ENCODE assay signal across 1 cellular context in genomic region chr3:143972495-143973351, GRCh38.
TF ChIP-seq lines count a peak whose summit lies in the region.

No MANE protein-coding gene starts in this region.

TF ChIP-seq in HepG2, 621 proteins besides CTCF, POLR2A, EP300 and RAD21 (continued from another document and continues in another):
- no peak for TF ChIP-seq SMAD3 (CRISPR knock-in tag; IDR thresholded peaks at IDR 0.05)
- TF ChIP-seq MATR3 (CRISPR knock-in tag; IDR thresholded peaks at IDR 0.05): no peak
- TF ChIP-seq ZMYM2 (CRISPR knock-in tag; IDR thresholded peaks at IDR 0.05): no peak
- TF ChIP-seq BCL6 (CRISPR knock-in tag; IDR thresholded peaks at IDR 0.05): peak; percentile 8; the same call in 1 of the 2 replicates
- TF ChIP-seq ZBTB8A (CRISPR knock-in tag; IDR thresholded peaks at IDR 0.05; ENCODE audit: borderline replicate concordance, low read depth): no peak
- TF ChIP-seq KMT2A (CRISPR knock-in tag; IDR thresholded peaks at IDR 0.05): 0 out of 2 replicates have a peak, but pooled peaks have one; percentile 23
- TF ChIP-seq, protein P1, sequence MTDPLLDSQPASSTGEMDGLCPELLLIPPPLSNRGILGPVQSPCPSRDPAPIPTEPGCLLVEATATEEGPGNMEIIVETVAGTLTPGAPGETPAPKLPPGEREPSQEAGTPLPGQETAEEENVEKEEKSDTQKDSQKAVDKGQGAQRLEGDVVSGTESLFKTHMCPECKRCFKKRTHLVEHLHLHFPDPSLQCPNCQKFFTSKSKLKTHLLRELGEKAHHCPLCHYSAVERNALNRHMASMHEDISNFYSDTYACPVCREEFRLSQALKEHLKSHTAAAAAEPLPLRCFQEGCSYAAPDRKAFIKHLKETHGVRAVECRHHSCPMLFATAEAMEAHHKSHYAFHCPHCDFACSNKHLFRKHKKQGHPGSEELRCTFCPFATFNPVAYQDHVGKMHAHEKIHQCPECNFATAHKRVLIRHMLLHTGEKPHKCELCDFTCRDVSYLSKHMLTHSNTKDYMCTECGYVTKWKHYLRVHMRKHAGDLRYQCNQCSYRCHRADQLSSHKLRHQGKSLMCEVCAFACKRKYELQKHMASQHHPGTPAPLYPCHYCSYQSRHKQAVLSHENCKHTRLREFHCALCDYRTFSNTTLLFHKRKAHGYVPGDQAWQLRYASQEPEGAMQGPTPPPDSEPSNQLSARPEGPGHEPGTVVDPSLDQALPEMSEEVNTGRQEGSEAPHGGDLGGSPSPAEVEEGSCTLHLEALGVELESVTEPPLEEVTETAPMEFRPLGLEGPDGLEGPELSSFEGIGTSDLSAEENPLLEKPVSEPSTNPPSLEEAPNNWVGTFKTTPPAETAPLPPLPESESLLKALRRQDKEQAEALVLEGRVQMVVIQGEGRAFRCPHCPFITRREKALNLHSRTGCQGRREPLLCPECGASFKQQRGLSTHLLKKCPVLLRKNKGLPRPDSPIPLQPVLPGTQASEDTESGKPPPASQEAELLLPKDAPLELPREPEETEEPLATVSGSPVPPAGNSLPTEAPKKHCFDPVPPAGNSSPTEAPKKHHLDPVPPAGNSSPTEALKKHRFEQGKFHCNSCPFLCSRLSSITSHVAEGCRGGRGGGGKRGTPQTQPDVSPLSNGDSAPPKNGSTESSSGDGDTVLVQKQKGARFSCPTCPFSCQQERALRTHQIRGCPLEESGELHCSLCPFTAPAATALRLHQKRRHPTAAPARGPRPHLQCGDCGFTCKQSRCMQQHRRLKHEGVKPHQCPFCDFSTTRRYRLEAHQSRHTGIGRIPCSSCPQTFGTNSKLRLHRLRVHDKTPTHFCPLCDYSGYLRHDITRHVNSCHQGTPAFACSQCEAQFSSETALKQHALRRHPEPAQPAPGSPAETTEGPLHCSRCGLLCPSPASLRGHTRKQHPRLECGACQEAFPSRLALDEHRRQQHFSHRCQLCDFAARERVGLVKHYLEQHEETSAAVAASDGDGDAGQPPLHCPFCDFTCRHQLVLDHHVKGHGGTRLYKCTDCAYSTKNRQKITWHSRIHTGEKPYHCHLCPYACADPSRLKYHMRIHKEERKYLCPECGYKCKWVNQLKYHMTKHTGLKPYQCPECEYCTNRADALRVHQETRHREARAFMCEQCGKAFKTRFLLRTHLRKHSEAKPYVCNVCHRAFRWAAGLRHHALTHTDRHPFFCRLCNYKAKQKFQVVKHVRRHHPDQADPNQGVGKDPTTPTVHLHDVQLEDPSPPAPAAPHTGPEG (CRISPR knock-in tag; IDR thresholded peaks at IDR 0.05): no peak
- no peak for TF ChIP-seq ZNF644 (CRISPR knock-in tag; IDR thresholded peaks at IDR 0.05; ENCODE audit: low read depth)
- TF ChIP-seq ZNF891 (CRISPR knock-in tag; IDR thresholded peaks at IDR 0.05): no peak
- no peak for TF ChIP-seq ARID2 (CRISPR knock-in tag; IDR thresholded peaks at IDR 0.05; ENCODE audit: borderline replicate concordance)
- TF ChIP-seq SAP130 (CRISPR knock-in tag; IDR thresholded peaks at IDR 0.05; ENCODE audit: low read depth): no peak
- no peak for TF ChIP-seq ZNF615 (CRISPR knock-in tag; IDR thresholded peaks at IDR 0.05; ENCODE audit: borderline replicate concordance)
- no peak for TF ChIP-seq AFF4 (CRISPR knock-in tag; IDR thresholded peaks at IDR 0.05)
- TF ChIP-seq ZNF44 (CRISPR knock-in tag; IDR thresholded peaks at IDR 0.05): no peak
- no peak for TF ChIP-seq HDAC6 (IDR thresholded peaks at IDR 0.05; ENCODE audit: low read depth, low read length)
- TF ChIP-seq NFE2 (CRISPR knock-in tag; IDR thresholded peaks at IDR 0.05): no peak
- no peak for TF ChIP-seq REXO4 (CRISPR knock-in tag; IDR thresholded peaks at IDR 0.05; ENCODE audit: borderline replicate concordance)
- TF ChIP-seq FOXJ3 (CRISPR knock-in tag; IDR thresholded peaks at IDR 0.05; ENCODE audit: borderline replicate concordance): no peak
- no peak for TF ChIP-seq ZNF224 (CRISPR knock-in tag; IDR thresholded peaks at IDR 0.05)
- TF ChIP-seq ZNF12 (CRISPR knock-in tag; IDR thresholded peaks at IDR 0.05): no peak
- TF ChIP-seq ZBTB34 (CRISPR knock-in tag; IDR thresholded peaks at IDR 0.05): no peak
- no peak for TF ChIP-seq ZNF280D (CRISPR knock-in tag; IDR thresholded peaks at IDR 0.05)
- TF ChIP-seq ZNF737 (CRISPR knock-in tag; IDR thresholded peaks at IDR 0.05; ENCODE audit: borderline replicate concordance): no peak
- TF ChIP-seq PCBP1 (IDR thresholded peaks at IDR 0.05; ENCODE audit: borderline replicate concordance, low read depth, low read length): no peak
- TF ChIP-seq NCOA5 (CRISPR knock-in tag; IDR thresholded peaks at IDR 0.05): no peak
- TF ChIP-seq MEF2D (CRISPR knock-in tag; IDR thresholded peaks at IDR 0.05): no peak
- TF ChIP-seq XBP1 (CRISPR knock-in tag; IDR thresholded peaks at IDR 0.05): no peak
- no peak for TF ChIP-seq DZIP1 (CRISPR knock-in tag; IDR thresholded peaks at IDR 0.05)
- TF ChIP-seq, protein P2, sequence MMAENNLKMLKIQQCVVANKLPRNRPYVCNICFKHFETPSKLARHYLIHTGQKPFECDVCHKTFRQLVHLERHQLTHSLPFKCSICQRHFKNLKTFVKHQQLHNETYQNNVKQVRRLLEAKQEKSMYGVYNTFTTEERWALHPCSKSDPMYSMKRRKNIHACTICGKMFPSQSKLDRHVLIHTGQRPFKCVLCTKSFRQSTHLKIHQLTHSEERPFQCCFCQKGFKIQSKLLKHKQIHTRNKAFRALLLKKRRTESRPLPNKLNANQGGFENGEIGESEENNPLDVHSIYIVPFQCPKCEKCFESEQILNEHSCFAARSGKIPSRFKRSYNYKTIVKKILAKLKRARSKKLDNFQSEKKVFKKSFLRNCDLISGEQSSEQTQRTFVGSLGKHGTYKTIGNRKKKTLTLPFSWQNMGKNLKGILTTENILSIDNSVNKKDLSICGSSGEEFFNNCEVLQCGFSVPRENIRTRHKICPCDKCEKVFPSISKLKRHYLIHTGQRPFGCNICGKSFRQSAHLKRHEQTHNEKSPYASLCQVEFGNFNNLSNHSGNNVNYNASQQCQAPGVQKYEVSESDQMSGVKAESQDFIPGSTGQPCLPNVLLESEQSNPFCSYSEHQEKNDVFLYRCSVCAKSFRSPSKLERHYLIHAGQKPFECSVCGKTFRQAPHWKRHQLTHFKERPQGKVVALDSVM (CRISPR knock-in tag; IDR thresholded peaks at IDR 0.05): no peak
- TF ChIP-seq, protein P3, sequence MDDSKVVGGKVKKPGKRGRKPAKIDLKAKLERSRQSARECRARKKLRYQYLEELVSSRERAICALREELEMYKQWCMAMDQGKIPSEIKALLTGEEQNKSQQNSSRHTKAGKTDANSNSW (CRISPR knock-in tag; IDR thresholded peaks at IDR 0.05; ENCODE audit: borderline replicate concordance): no peak
- TF ChIP-seq PRPF4 (IDR thresholded peaks at IDR 0.05; ENCODE audit: low read depth, low read length, poor library complexity, severe bottlenecking): no peak
- no peak for TF ChIP-seq ISL2 (CRISPR knock-in tag; IDR thresholded peaks at IDR 0.05)
- TF ChIP-seq ADNP (CRISPR knock-in tag; IDR thresholded peaks at IDR 0.05): no peak
- no peak for TF ChIP-seq CEBPZ (IDR thresholded peaks at IDR 0.05; ENCODE audit: low read length)
- no peak for TF ChIP-seq ZNF629 (CRISPR knock-in tag; conservative IDR thresholded peaks at IDR 0.05)
- TF ChIP-seq ZNF296 (CRISPR knock-in tag; conservative IDR thresholded peaks at IDR 0.05): no peak
- TF ChIP-seq ZBTB20 (CRISPR knock-in tag; IDR thresholded peaks at IDR 0.05; ENCODE audit: borderline replicate concordance, low read depth): 0 out of 2 replicates have a peak, but pooled peaks have one; percentile 2
- TF ChIP-seq ZNF121 (CRISPR knock-in tag; IDR thresholded peaks at IDR 0.05): no peak
- no peak for TF ChIP-seq ZNF251 (CRISPR knock-in tag; IDR thresholded peaks at IDR 0.05)
- no peak for TF ChIP-seq ZNF230 (CRISPR knock-in tag; IDR thresholded peaks at IDR 0.05)
- no peak for TF ChIP-seq NCOR1 (IDR thresholded peaks at IDR 0.05; ENCODE audit: borderline replicate concordance, low read length)
